Comparison of ENCODE assay signal across 20 cellular contexts in genomic region chr5:74161171-74161570, GRCh38.
DNase-seq lines count a peak whose midpoint lies in the region; TF ChIP-seq lines count a peak whose summit lies in the region.
"Had no signal": no experiment of that assay in that cellular context is flagged by ENCODE, and none has a peak within 500 bp of the region (broad histone marks: within the 10 kb centered on the region; RNA-seq: fewer than 3 reads in every experiment).

No MANE protein-coding gene starts in this region.

- 94 to 100% (median 94%) methylated on average over 1 of the region's 1 CpG for WGBS in adrenal gland, 4 donors

- DNase-seq in AG10803 (ENCODE audit: low read depth) (peak; percentile 54), GM03348 (ENCODE audit: low spot score) (peak; percentile 16), LHCN-M2 (ENCODE audit: low read depth) (peak; percentile 11), astrocyte of the hippocampus (ENCODE audit: low read depth, low spot score) (peak; percentile 38), WERI-Rb-1 (no peak), adrenal gland (no peak), HCEC 1CT (no peak)
- no peak for DNase-seq in effector CD4-positive, alpha-beta T cell
- DNase-seq: 8988T; AML-193; Caco-2; CD4-positive, alpha-beta T cell; DMS153; DMS79; GOT3; H7; Kasumi-1; KBM-7 had no signal

- no peak for TF ChIP-seq CTCF in AG10803 (conservative IDR thresholded peaks at IDR 0.05; ENCODE audit: low read length)
- TF ChIP-seq CTCF in WERI-Rb-1 (IDR thresholded peaks at IDR 0.05; ENCODE audit: low read depth, low read length), result no peak
- no peak for TF ChIP-seq CTCF in adrenal gland (IDR thresholded peaks at IDR 0.05)

- no peaks in the 10 kb centered on the region for H3K4me1 ChIP-seq in adrenal gland (replicated peaks in 1 of 2)
- H3K4me1 ChIP-seq: Caco-2 had no signal

- H3K4me3 ChIP-seq in AG10803 (ENCODE audit: low read length) (no peak overlapping the region), WERI-Rb-1 (ENCODE audit: low read depth, low read length) (no peak overlapping the region), adrenal gland (no peak overlapping the region)

- H3K27ac ChIP-seq in WERI-Rb-1 (no peak overlapping the region), adrenal gland (no peak overlapping the region)
- H3K27ac ChIP-seq: C4-2B, HL-60 had no signal

- H3K36me3 ChIP-seq in WERI-Rb-1 (no peaks in the 10 kb centered on the region), adrenal gland (replicated peaks in 1 of 2) (no peaks in the 10 kb centered on the region)

- TF ChIP-seq POLR2A in adrenal gland (IDR thresholded peaks at IDR 0.05), result no peak

- no peaks in the 10 kb centered on the region for H3K9me3 ChIP-seq in WERI-Rb-1 (ENCODE audit: severe bottlenecking)
- no peaks in the 10 kb centered on the region for H3K9me3 ChIP-seq in adrenal gland (replicated peaks in 1 of 3)
- H3K9me3 ChIP-seq: Caco-2 had no signal

- no peaks in the 10 kb centered on the region for H3K27me3 ChIP-seq in WERI-Rb-1 (ENCODE audit: insufficient read depth, low read depth, severe bottlenecking)
- H3K27me3 ChIP-seq in adrenal gland, result no peaks in the 10 kb centered on the region

- intact Hi-C loops in adrenal gland (cut with DNase I), result no loop called here

Comparison
In these comparisons a context has a peak if more than half of its experiments do, and no peak if none do; other contexts are left out.
1. DNase-seq: peak in AG10803 (single experiment), GM03348 (single experiment), LHCN-M2 (single experiment) and astrocyte of the hippocampus (single experiment); none in effector CD4-positive, alpha-beta T cell (single experiment), WERI-Rb-1 (single experiment), adrenal gland (0 of 7) and HCEC 1CT (single experiment).